1 cellular context compared by ENCODE assay signal in the genomic region with DNA sequence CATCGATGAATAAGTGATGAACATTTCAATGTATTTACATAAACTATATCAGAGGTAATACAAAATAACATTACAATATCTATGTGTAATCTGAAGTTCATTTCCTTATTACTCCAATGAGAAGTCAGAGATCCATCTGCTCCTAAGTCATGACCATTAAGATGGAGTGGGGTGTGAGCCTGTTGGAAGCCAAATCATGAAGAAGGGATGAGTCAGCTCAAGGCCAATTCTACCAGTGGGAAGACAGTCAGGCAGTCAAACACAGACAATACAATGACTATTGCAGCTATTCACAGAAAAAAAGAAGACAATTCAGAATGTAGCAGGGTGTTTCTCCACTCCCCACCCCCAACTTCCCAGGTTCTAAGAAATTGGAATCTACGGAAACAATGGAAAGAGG.
TF ChIP-seq lines count a peak whose summit lies in the region.

No MANE protein-coding gene starts in this region.

TF ChIP-seq in endothelial cell of umbilical vein, 7 proteins besides CTCF, POLR2A, EP300 and RAD21:
- TF ChIP-seq, protein P1, sequence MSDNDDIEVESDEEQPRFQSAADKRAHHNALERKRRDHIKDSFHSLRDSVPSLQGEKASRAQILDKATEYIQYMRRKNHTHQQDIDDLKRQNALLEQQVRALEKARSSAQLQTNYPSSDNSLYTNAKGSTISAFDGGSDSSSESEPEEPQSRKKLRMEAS (IDR thresholded peaks at IDR 0.05; ENCODE audit: insufficient read depth, insufficient read length) = no peak
- peak; percentile 59 for TF ChIP-seq GATA2 (IDR thresholded peaks at IDR 0.05; ENCODE audit: insufficient read depth, insufficient read length, low read depth, low read length)
- no peak for TF ChIP-seq JUN (IDR thresholded peaks at IDR 0.05; ENCODE audit: borderline replicate concordance, insufficient read depth, insufficient read length, low read depth)
- no peak for TF ChIP-seq MYC (IDR thresholded peaks at IDR 0.05; ENCODE audit: low read depth, low read length)
- TF ChIP-seq FOS (IDR thresholded peaks at IDR 0.05; ENCODE audit: borderline replicate concordance, insufficient read depth, low read length) = peak; percentile 84
